Comparison of ENCODE assay signal across 1 cellular context in the genomic region with DNA sequence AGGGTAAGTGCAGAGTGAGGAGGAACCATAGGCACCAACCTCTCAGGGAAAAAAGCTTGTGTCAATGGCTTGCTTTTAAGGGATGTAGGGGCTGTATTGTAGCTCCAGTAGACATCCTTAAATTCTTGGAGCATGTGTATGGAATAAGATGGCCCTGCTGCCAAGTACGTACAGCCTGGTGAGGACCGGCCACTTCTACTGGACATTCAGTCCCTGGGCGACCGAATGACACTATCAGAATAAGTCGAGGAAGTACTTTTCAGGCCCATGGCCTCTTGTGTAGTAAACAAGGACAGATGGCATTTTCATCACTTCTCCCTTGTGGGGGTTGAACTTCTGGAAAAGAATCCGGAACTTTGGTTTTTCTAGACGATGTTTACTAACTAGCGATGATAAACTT.
TF ChIP-seq lines count a peak whose summit lies in the region.

No MANE protein-coding gene starts in this region.

TF ChIP-seq in H1, 55 proteins besides CTCF, POLR2A, EP300 and RAD21:
- TF ChIP-seq TCF12 (IDR thresholded peaks at IDR 0.05; ENCODE audit: low read depth, low read length): no peak
- TF ChIP-seq, protein P1, sequence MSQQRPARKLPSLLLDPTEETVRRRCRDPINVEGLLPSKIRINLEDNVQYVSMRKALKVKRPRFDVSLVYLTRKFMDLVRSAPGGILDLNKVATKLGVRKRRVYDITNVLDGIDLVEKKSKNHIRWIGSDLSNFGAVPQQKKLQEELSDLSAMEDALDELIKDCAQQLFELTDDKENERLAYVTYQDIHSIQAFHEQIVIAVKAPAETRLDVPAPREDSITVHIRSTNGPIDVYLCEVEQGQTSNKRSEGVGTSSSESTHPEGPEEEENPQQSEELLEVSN (IDR thresholded peaks at IDR 0.05): no peak
- no peak for TF ChIP-seq BRCA1 (IDR thresholded peaks at IDR 0.05; ENCODE audit: low read depth, low read length)
- TF ChIP-seq JUN (IDR thresholded peaks at IDR 0.05; ENCODE audit: low read depth, low read length): no peak
- no peak for TF ChIP-seq SUZ12 (IDR thresholded peaks at IDR 0.05; ENCODE audit: low read length)
- no peak for TF ChIP-seq RXRA (IDR thresholded peaks at IDR 0.05; ENCODE audit: insufficient read depth, low read depth, low read length)
- no peak for TF ChIP-seq SRF (IDR thresholded peaks at IDR 0.05; ENCODE audit: low read depth, low read length)
- TF ChIP-seq SIX5 (IDR thresholded peaks at IDR 0.05; ENCODE audit: low read depth, low read length): no peak
- no peak for TF ChIP-seq SIRT6 (IDR thresholded peaks at IDR 0.05; ENCODE audit: low read length)
- no peak for TF ChIP-seq HDAC2 (IDR thresholded peaks at IDR 0.05; ENCODE audit: borderline replicate concordance in 1 of 2, low read depth in 2 of 2, low read length in 2 of 2)
